18 cellular contexts compared by ENCODE assay signal in genomic region chr2:3956892-3957291, GRCh38.
"Had no signal": no experiment of that assay in that cellular context is flagged by ENCODE, and none has a peak within 500 bp of the region (broad histone marks: within the 10 kb centered on the region; RNA-seq: fewer than 3 reads in every experiment).

No MANE protein-coding gene starts in this region.

- DNase-seq: effector memory CD8-positive, alpha-beta T cell; esophagus squamous epithelium; foreskin fibroblast; glutamatergic neuron; left colon; left ventricle myocardium superior; mesenchymal stem cell; naive B cell; small intestine; stimulated activated CD4-positive, alpha-beta T cell treated with anti-CD3 and anti-CD28 coated beads, Interleukin-2, amount 100 ng/mL, for 48 hours; stimulated activated naive CD4-positive, alpha-beta T cell treated with Interleukin-2 at 50 U/mL for 16 hours; tibial artery; upper lobe of right lung had no signal

- H3K36me3 ChIP-seq: esophagus squamous epithelium, gastroesophageal sphincter, right atrium auricular region, tibial artery, upper lobe of right lung, vagina had no signal

- ATAC-seq: effector memory CD8-positive, alpha-beta T cell; gastroesophageal sphincter; left colon; left ventricle myocardium superior; upper lobe of right lung had no signal

- H3K9me3 ChIP-seq: esophagus squamous epithelium, right atrium auricular region, tibial artery, upper lobe of right lung, vagina had no signal

- H3K27me3 ChIP-seq: esophagus squamous epithelium, right atrium auricular region, upper lobe of right lung, vagina had no signal

- FAIRE-seq: small intestine had no signal

- H3K4me1 ChIP-seq: esophagus squamous epithelium, gastroesophageal sphincter, right atrium auricular region, tibial artery, upper lobe of right lung, vagina had no signal

- H3K4me3 ChIP-seq: esophagus squamous epithelium, gastroesophageal sphincter, lung, right atrium auricular region, tibial artery, upper lobe of right lung, vagina had no signal

- H3K27ac ChIP-seq: epithelial cell of prostate, esophagus squamous epithelium, gastroesophageal sphincter, right atrium auricular region, tibial artery, upper lobe of right lung, vagina had no signal
